1 cellular context compared by ENCODE assay signal in the genomic region with DNA sequence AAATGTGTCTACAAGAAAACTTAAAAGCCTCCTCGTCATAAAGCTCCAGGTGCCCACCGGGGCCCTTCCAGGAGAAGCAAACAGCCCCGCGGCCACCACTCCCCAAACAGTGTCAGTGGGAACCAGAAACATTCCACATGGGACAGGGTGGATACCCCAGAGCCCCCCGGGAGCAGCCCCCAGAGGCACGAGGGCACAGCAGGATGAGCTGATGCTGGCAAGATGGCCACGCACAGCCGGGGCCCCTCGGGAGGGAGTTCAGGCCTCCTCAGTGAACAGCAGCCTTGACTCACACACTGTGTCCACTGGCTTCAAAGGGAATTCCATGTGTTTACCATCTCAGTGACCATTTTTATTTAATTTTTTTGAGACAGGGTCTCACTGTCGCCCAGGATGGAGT.
TF ChIP-seq lines count a peak whose summit lies in the region.

No MANE protein-coding gene starts in this region.

TF ChIP-seq in HCT116, 20 proteins besides CTCF, POLR2A, EP300 and RAD21 (continued from another document):
- TF ChIP-seq CEBPB (IDR thresholded peaks at IDR 0.05; ENCODE audit: low read depth): no peak
- TF ChIP-seq FOSL1 (IDR thresholded peaks at IDR 0.05; ENCODE audit: low read depth): no peak
- TF ChIP-seq TCF7L2 (IDR thresholded peaks at IDR 0.05; ENCODE audit: borderline replicate concordance, extremely low read depth, insufficient read depth, insufficient read length): no peak
